ENCODE assay signal across 12 cellular contexts in genomic region chr6:149075616-149076354, GRCh38.
DNase-seq lines count a peak whose midpoint lies in the region; ATAC-seq and TF ChIP-seq lines count a peak whose summit lies in the region.
"Had no signal": no experiment of that assay in that cellular context is flagged by ENCODE, and none has a peak within 500 bp of the region (broad histone marks: within the 10 kb centered on the region; RNA-seq: fewer than 3 reads in every experiment).

No MANE protein-coding gene starts in this region.

- TF ChIP-seq CTCF in mammary epithelial cell (conservative IDR thresholded peaks at IDR 0.05 in 1 of 2, IDR thresholded peaks at IDR 0.05 in 1 of 2; ENCODE audit: extremely low read depth in 1 of 2, insufficient read depth in 1 of 2, low read depth in 1 of 2, low read length in 2 of 2) = no peak
- TF ChIP-seq CTCF in sigmoid colon (IDR thresholded peaks at IDR 0.05) = no peak

- no peaks in the 10 kb centered on the region for H3K9me3 Mint-ChIP-seq in activated naive CD4-positive, alpha-beta T cell treated with anti-CD3 and anti-CD28 coated beads, Interleukin-2, amount 50 U/mL, for 24 hours
- peaks cover 12% of the 10 kb centered on the region for H3K9me3 Mint-ChIP-seq in activated naive CD4-positive, alpha-beta T cell treated with anti-CD3 and anti-CD28 coated beads, Interleukin-2, amount 10 ng/mL, durations not matched to agents 7 days and 5 days
- no peaks in the 10 kb centered on the region for H3K9me3 Mint-ChIP-seq in stimulated activated naive CD8-positive, alpha-beta T cell treated with anti-CD3 and anti-CD28 coated beads, Interleukin-15, amount 100 ng/mL, for 72 hours
- H3K9me3 Mint-ChIP-seq: central memory CD8-positive, alpha-beta T cell; memory B cell had no signal

- H3K4me1 ChIP-seq in mammary epithelial cell (ENCODE audit: insufficient read depth, low read length) (peaks cover 18% of the 10 kb centered on the region), sigmoid colon (peaks cover 0 to 40% (median 28%) of the 10 kb centered on the region in 4 donors)

- no peak for TF ChIP-seq EP300 in sigmoid colon (IDR thresholded peaks at IDR 0.05)

- BruUV-seq in mammary epithelial cell (replicated peaks; lab: Mats Ljungman, UMichigan) = TSS peak; percentile 14

- H3K4me2 ChIP-seq in mammary epithelial cell (ENCODE audit: insufficient read depth, low read depth, low read length) = no peak overlapping the region

- peak; percentile 56 for ATAC-seq in stimulated activated naive CD8-positive, alpha-beta T cell treated with anti-CD3 and anti-CD28 coated beads, Interleukin-15, amount 100 ng/mL, for 72 hours
- ATAC-seq in sciatic nerve = no peak
- ATAC-seq: Right ventricle myocardium inferior had no signal

- no peaks in the 10 kb centered on the region for H3K36me3 Mint-ChIP-seq in activated naive CD4-positive, alpha-beta T cell treated with anti-CD3 and anti-CD28 coated beads, Interleukin-2, amount 50 U/mL, for 24 hours
- peaks cover 24% of the 10 kb centered on the region for H3K36me3 Mint-ChIP-seq in activated naive CD4-positive, alpha-beta T cell treated with anti-CD3 and anti-CD28 coated beads, Interleukin-2, amount 10 ng/mL, durations not matched to agents 7 days and 5 days

- intact Hi-C loops in mammary epithelial cell (cut with micrococcal nuclease) = no loop called here
- intact Hi-C loops in sciatic nerve (cut with DNase I) = no loop called here
- intact Hi-C loops in sigmoid colon (cut with DNase I) = no loop called here

- CTCF ChIA-PET in activated naive CD4-positive, alpha-beta T cell treated with anti-CD3 and anti-CD28 coated beads, Interleukin-2, amount 10 ng/mL, durations not matched to agents 7 days and 5 days (lab: Charles Lee) = interaction anchor here (0.6 to 5.6 kb wide), 6 partner anchors 9 to 1707 kb away, joined by 3 to 38 read pairs (median 3); no protein-coding TSS in a partner anchor
- CTCF ChIA-PET in mammary epithelial cell (lab: Charles Lee; ENCODE audit: low non-redundant PET) = no interaction called here

- H3K9me3 ChIP-seq in mammary epithelial cell (replicated peaks; ENCODE audit: insufficient read depth, low read length) (no peaks in the 10 kb centered on the region), sigmoid colon (no peaks in the 10 kb centered on the region)

- H3K36me3 ChIP-seq in mammary epithelial cell (ENCODE audit: insufficient read depth, low read length) (no peaks in the 10 kb centered on the region), sigmoid colon (peaks cover 0 to 8% (median 0%) of the 10 kb centered on the region in 4 donors)

- no peaks in the 10 kb centered on the region for H3K27me3 Mint-ChIP-seq in activated naive CD4-positive, alpha-beta T cell treated with anti-CD3 and anti-CD28 coated beads, Interleukin-2, amount 50 U/mL, for 24 hours
- H3K27me3 Mint-ChIP-seq in activated naive CD4-positive, alpha-beta T cell treated with anti-CD3 and anti-CD28 coated beads, Interleukin-2, amount 10 ng/mL, durations not matched to agents 7 days and 5 days = no peaks in the 10 kb centered on the region
- H3K27me3 Mint-ChIP-seq in stimulated activated naive CD8-positive, alpha-beta T cell treated with anti-CD3 and anti-CD28 coated beads, Interleukin-15, amount 100 ng/mL, for 72 hours = no peaks in the 10 kb centered on the region
- H3K27me3 Mint-ChIP-seq: central memory CD8-positive, alpha-beta T cell; memory B cell had no signal

- H3K4me3 Mint-ChIP-seq in activated naive CD4-positive, alpha-beta T cell treated with anti-CD3 and anti-CD28 coated beads, Interleukin-2, amount 50 U/mL, for 24 hours = no peak overlapping the region
- no peak overlapping the region for H3K4me3 Mint-ChIP-seq in activated naive CD4-positive, alpha-beta T cell treated with anti-CD3 and anti-CD28 coated beads, Interleukin-2, amount 10 ng/mL, durations not matched to agents 7 days and 5 days
- no peak overlapping the region for H3K4me3 Mint-ChIP-seq in stimulated activated naive CD8-positive, alpha-beta T cell treated with anti-CD3 and anti-CD28 coated beads, Interleukin-15, amount 100 ng/mL, for 72 hours
- H3K4me3 Mint-ChIP-seq: central memory CD8-positive, alpha-beta T cell; memory B cell had no signal

- H3K27me3 ChIP-seq in mammary epithelial cell (ENCODE audit: insufficient read depth, low read length) (no peaks in the 10 kb centered on the region), sigmoid colon (no peaks in the 10 kb centered on the region)

- in situ Hi-C loops in mammary epithelial cell (cut with MboI; ENCODE audit: low sequenced_read_pairs in 2 of 2) = no loop called here

- no peak overlapping the region for H3K4me3 ChIP-seq in mammary epithelial cell (replicated peaks in 1 of 3; ENCODE audit: insufficient read depth in 1 of 3, low read depth in 2 of 3, low read length in 3 of 3)
- no peak overlapping the region for H3K4me3 ChIP-seq in sigmoid colon

- no peak overlapping the region for H2AFZ ChIP-seq in mammary epithelial cell (ENCODE audit: low read depth, low read length)

- no peak for DNase-seq in activated naive CD4-positive, alpha-beta T cell treated with anti-CD3 and anti-CD28 coated beads, Interleukin-2, amount 10 ng/mL, durations not matched to agents 7 days and 5 days
- peak; percentile 65 for DNase-seq in M059J (ENCODE audit: low read depth)
- DNase-seq in mammary epithelial cell = peak; percentile 25
- no peak for DNase-seq in stimulated activated naive CD8-positive, alpha-beta T cell treated with anti-CD3 and anti-CD28 coated beads, Interleukin-15, amount 100 ng/mL, for 72 hours
- no peak for DNase-seq in NCI-H1436 treated with DMSO at 0.1 percent for 48 hours (lab: John Stamatoyannopoulos, UW)
- DNase-seq in sciatic nerve (ENCODE audit: low spot score) = no peak
- DNase-seq in sigmoid colon = no peak
- DNase-seq: NCI-H2107 had no signal

- dilution Hi-C loops in mammary epithelial cell (cut with HindIII; ENCODE audit: low sequenced_read_pairs) = no loop called here

- H3K27ac ChIP-seq in mammary epithelial cell (ENCODE audit: insufficient read depth, low read depth, low read length) = no peak overlapping the region
- peak overlapping the region in 2 of 4 donors; percentile 7 to 25 for H3K27ac ChIP-seq in sigmoid colon

- peak overlapping the region; percentile 66 for H3K27ac Mint-ChIP-seq in activated naive CD4-positive, alpha-beta T cell treated with anti-CD3 and anti-CD28 coated beads, Interleukin-2, amount 50 U/mL, for 24 hours
- no peak overlapping the region for H3K27ac Mint-ChIP-seq in activated naive CD4-positive, alpha-beta T cell treated with anti-CD3 and anti-CD28 coated beads, Interleukin-2, amount 10 ng/mL, durations not matched to agents 7 days and 5 days
- peak overlapping the region in 1 of 2 donors; percentile 19 for H3K27ac Mint-ChIP-seq in stimulated activated naive CD8-positive, alpha-beta T cell treated with anti-CD3 and anti-CD28 coated beads, Interleukin-15, amount 100 ng/mL, for 72 hours
- H3K27ac Mint-ChIP-seq: memory B cell had no signal

- H3K79me2 ChIP-seq in mammary epithelial cell (ENCODE audit: insufficient read depth, low read length) = no peaks in the 10 kb centered on the region

- no peaks in the 10 kb centered on the region for H4K20me1 ChIP-seq in mammary epithelial cell (ENCODE audit: insufficient read depth, low read length)

- no peak for TF ChIP-seq POLR2A in sigmoid colon (IDR thresholded peaks at IDR 0.05)

- peaks cover 19% of the 10 kb centered on the region for H3K4me1 Mint-ChIP-seq in activated naive CD4-positive, alpha-beta T cell treated with anti-CD3 and anti-CD28 coated beads, Interleukin-2, amount 50 U/mL, for 24 hours
- H3K4me1 Mint-ChIP-seq in activated naive CD4-positive, alpha-beta T cell treated with anti-CD3 and anti-CD28 coated beads, Interleukin-2, amount 10 ng/mL, durations not matched to agents 7 days and 5 days = peaks cover 46% of the 10 kb centered on the region
- H3K4me1 Mint-ChIP-seq in stimulated activated naive CD8-positive, alpha-beta T cell treated with anti-CD3 and anti-CD28 coated beads, Interleukin-15, amount 100 ng/mL, for 72 hours = peaks cover 23% of the 10 kb centered on the region

- 73% methylated on average over 6 of the region's 6 CpGs for WGBS in mammary epithelial cell (ENCODE audit: low coverage, missing lambda C conversion rate)
- 70% methylated on average over 6 of the region's 6 CpGs for WGBS in sigmoid colon, 2 donors

- no peak overlapping the region for H3K9ac ChIP-seq in mammary epithelial cell (ENCODE audit: insufficient read depth, low read length)

Comparison
In these comparisons a context has a peak if more than half of its experiments do, and no peak if none do; other contexts are left out.
1. DNase-seq: peak in M059J (single experiment) and mammary epithelial cell (single experiment); none in activated naive CD4-positive, alpha-beta T cell treated with anti-CD3 and anti-CD28 coated beads, Interleukin-2, amount 10 ng/mL, durations not matched to agents 7 days and 5 days (single experiment), stimulated activated naive CD8-positive, alpha-beta T cell treated with anti-CD3 and anti-CD28 coated beads, Interleukin-15, amount 100 ng/mL, for 72 hours (0 of 2), NCI-H1436 treated with DMSO at 0.1 percent for 48 hours (single experiment), sciatic nerve (single experiment) and sigmoid colon (single experiment).